In genomic region chr2:20223345-20224190, GRCh38 we compare ENCODE assay signal across 9 cellular contexts. TPM values are rescaled to one million over a fixed set of nuclear protein-coding genes. Genes with fewer than 3 reads are reported as not detected.
A peak's percentile ranks its signal among the peaks of the same experiment; 100 is the strongest.
DNase-seq lines count a peak whose midpoint lies in the region; ATAC-seq and TF ChIP-seq lines count a peak whose summit lies in the region.
"Had no signal": no experiment of that assay in that cellular context is flagged by ENCODE, and none has a peak within 500 bp of the region (broad histone marks: within the 10 kb centered on the region; RNA-seq: fewer than 3 reads in every experiment).

No MANE protein-coding gene starts in this region.

- peak overlapping the region; percentile 88 for H2BK120ac ChIP-seq in mesendoderm (ENCODE audit: low read depth, low read length)

- peak overlapping the region; percentile 71 for H3K23ac ChIP-seq in mesendoderm (ENCODE audit: low read length)

- no peaks in the 10 kb centered on the region for H3K36me3 ChIP-seq in OCI-LY7 (ENCODE audit: insufficient read depth, low read length)
- no peaks in the 10 kb centered on the region for H3K36me3 ChIP-seq in mesendoderm (ENCODE audit: control insufficient read depth, insufficient read depth, low read length)
- H3K36me3 ChIP-seq in uterus = no peaks in the 10 kb centered on the region

- peak overlapping the region; percentile 92 for H3K56ac ChIP-seq in mesendoderm (ENCODE audit: low read length)

- peak overlapping the region; percentile 68 for H4K8ac ChIP-seq in mesendoderm (ENCODE audit: low read depth, low read length)

- no peaks in the 10 kb centered on the region for H3K27me3 ChIP-seq in mesendoderm (ENCODE audit: insufficient read depth, low read length, poor library complexity)
- H3K27me3 ChIP-seq in uterus = no peaks in the 10 kb centered on the region

- no peak overlapping the region for H4K5ac ChIP-seq in mesendoderm (ENCODE audit: low read length)

- no TSS peak for BruUV-seq in OCI-LY7 (replicated peaks; lab: Mats Ljungman, UMichigan)

- H2AK5ac ChIP-seq in mesendoderm (ENCODE audit: low read length) = no peak overlapping the region

- CTCF ChIA-PET in OCI-LY7 (lab: Charles Lee; ENCODE audit: unreplicated experiment) = no interaction called here

- intact Hi-C loops in OCI-LY7 (cut with micrococcal nuclease; ENCODE audit: unreplicated experiment) (loop anchor here (10.0 kb wide), 1 partner anchor 89 kb away; no protein-coding TSS in a partner anchor), uterus (cut with DNase I; ENCODE audit: low total_unique reads) (no loop called here)

- H3K4me1 ChIP-seq in OCI-LY7 (ENCODE audit: insufficient read depth, low read length, poor library complexity, severe bottlenecking) = peaks cover 6% of the 10 kb centered on the region
- H3K4me1 ChIP-seq in mesendoderm (ENCODE audit: control insufficient read depth, low read depth, low read length) = peaks cover 6% of the 10 kb centered on the region
- peaks cover 0 to 12% of the 10 kb centered on the region in 2 donors for H3K4me1 ChIP-seq in uterus

- no peak overlapping the region for H2AFZ ChIP-seq in OCI-LY7 (ENCODE audit: low read length)

- H2BK5ac ChIP-seq in mesendoderm (ENCODE audit: low read length) = peak overlapping the region; percentile 34

- peaks cover 19% of the 10 kb centered on the region for H3K79me1 ChIP-seq in mesendoderm (ENCODE audit: low read length)

- H3K9me2 ChIP-seq in OCI-LY7 (ENCODE audit: insufficient read depth, low read length) = no peaks in the 10 kb centered on the region

- H3K79me2 ChIP-seq in OCI-LY7 (ENCODE audit: insufficient read depth, low read depth, low read length) = no peaks in the 10 kb centered on the region
- H3K79me2 ChIP-seq in mesendoderm (ENCODE audit: control insufficient read depth, insufficient read depth, low read length) = peaks cover 24% of the 10 kb centered on the region

- no peak overlapping the region for H2BK15ac ChIP-seq in mesendoderm (replicated peaks; ENCODE audit: low read depth)

- H3K4me2 ChIP-seq in OCI-LY7 (ENCODE audit: low read length) = peak overlapping the region; percentile 52; the same call in 1 of the 2 replicates
- peak overlapping the region; percentile 82 for H3K4me2 ChIP-seq in mesendoderm (ENCODE audit: low read length)

- no CpG with 5 or more reads among the region's 71 CpGs for WGBS in mesendoderm (ENCODE audit: extremely low coverage, insufficient coverage, low lambda C conversion rate)

- TF ChIP-seq POLR2A in uterus (IDR thresholded peaks at IDR 0.05) = no peak

- H3K4me3 ChIP-seq in OCI-LY7 (ENCODE audit: low read depth, low read length, poor library complexity, severe bottlenecking) = no peak overlapping the region
- peak overlapping the region; percentile 74 for H3K4me3 ChIP-seq in mesendoderm (ENCODE audit: low read length)
- peak overlapping the region; percentile 36 to 60 for H3K4me3 ChIP-seq in uterus

- H3K4ac ChIP-seq in mesendoderm (ENCODE audit: low read depth, low read length) = peak overlapping the region; percentile 78

- ATAC-seq in HG03039 (IDR thresholded peaks at IDR 0.05; ENCODE audit: unreplicated experiment) (peak; percentile 11), HG02981 (IDR thresholded peaks at IDR 0.05; ENCODE audit: unreplicated experiment) (no peak)

- peak overlapping the region; percentile 89 for H3K9ac ChIP-seq in mesendoderm (ENCODE audit: low read length)

- TF ChIP-seq CTCF in OCI-LY7 (conservative IDR thresholded peaks at IDR 0.05; ENCODE audit: low read length) (no peak), uterus (IDR thresholded peaks at IDR 0.05) (no peak)

- no peaks in the 10 kb centered on the region for H4K20me1 ChIP-seq in OCI-LY7 (ENCODE audit: insufficient read depth, low read length)

- H3K27ac ChIP-seq in OCI-LY7 (ENCODE audit: low read depth, low read length, poor library complexity, severe bottlenecking) (no peak overlapping the region), mesendoderm (ENCODE audit: low read depth, low read length) (no peak overlapping the region), uterus (no peak overlapping the region)

- POLR2A ChIA-PET in OCI-LY7 (lab: Charles Lee) = no interaction called here

- no peaks in the 10 kb centered on the region for H3K9me3 ChIP-seq in OCI-LY7 (ENCODE audit: low read length)
- no peaks in the 10 kb centered on the region for H3K9me3 ChIP-seq in uterus

- DNase-seq in activated CD8-positive, alpha-beta memory T cell treated with anti-CD3 and anti-CD28 coated beads for 24 hours = peak; percentile 66
- DNase-seq in activated CD8-positive, alpha-beta memory T cell treated with anti-CD3 and anti-CD28 coated beads, Interleukin-2, amount 50 U/mL, for 4 hours = no peak
- DNase-seq in OCI-LY7 (ENCODE audit: low spot score) (no peak), ecto neural progenitor cell (ENCODE audit: low spot score) (peak; percentile 77), mesendoderm (peak; percentile 50), uterus (peak in 1 of 2 donors; percentile 39)

- H3K18ac ChIP-seq in mesendoderm (ENCODE audit: low read length) = peak overlapping the region; percentile 90

RNA-seq across cellular contexts. Expression of gene SDC1, which starts 1.4 kb away (rescaled TPM):
- total RNA-seq in OCI-LY7 (2014; rRNA removed; shearing (Covaris generic)) = not detected in 2 replicates
- 0.10 TPM in 1 of 2 replicates, not detected in the other for total RNA-seq in OCI-LY7 (2022)
- 27.6 TPM for polyA plus RNA-seq in mesendoderm (2013, experiment 1 of 2)
- polyA plus RNA-seq in mesendoderm (2013, experiment 2 of 2) = 27.4 TPM
- 10 to 100 TPM in 1 of 4 donors, 1 to 10 TPM in 1, under 1 TPM in 1, not detected in 1; 0.29 to 30.1 (median 3.0) TPM for total RNA-seq in uterus
- total RNA-seq: mononuclear cell had no signal

Comparison
In these comparisons a context has a peak if more than half of its experiments do, and no peak if none do; other contexts are left out.
1. DNase-seq: peak in activated CD8-positive, alpha-beta memory T cell treated with anti-CD3 and anti-CD28 coated beads for 24 hours (single experiment), ecto neural progenitor cell (single experiment) and mesendoderm (single experiment); none in activated CD8-positive, alpha-beta memory T cell treated with anti-CD3 and anti-CD28 coated beads, Interleukin-2, amount 50 U/mL, for 4 hours (single experiment) and OCI-LY7 (single experiment).